In genomic region chr7:124791876-124792446, GRCh38 we compare ENCODE assay signal across 21 cellular contexts. TPM values are rescaled to one million over a fixed set of nuclear protein-coding genes. Genes with fewer than 3 reads are reported as not detected.
"Had no signal": no experiment of that assay in that cellular context is flagged by ENCODE, and none has a peak within 500 bp of the region (broad histone marks: within the 10 kb centered on the region; RNA-seq: fewer than 3 reads in every experiment).

No MANE protein-coding gene starts in this region.

- H3K4me1 ChIP-seq: ascending aorta, colonic mucosa, neural progenitor cell, psoas muscle, testis had no signal

- H3K27ac ChIP-seq: ascending aorta, colonic mucosa, neural progenitor cell, psoas muscle, testis had no signal

- H3K4me2 ChIP-seq: neural progenitor cell had no signal

- H3K9me3 ChIP-seq: ascending aorta, colonic mucosa, mucosa of descending colon, psoas muscle, testis had no signal

- H3K27ac Mint-ChIP-seq: activated naive CD4-positive, alpha-beta T cell treated with anti-CD3 and anti-CD28 coated beads, Interleukin-2, amount 50 U/mL, for 24 hours; naive B cell; neural progenitor cell; stimulated activated memory B cell treated with anti-CD40 and anti-IgM and Interleukin-4, amounts not matched to agents 10 μg/mL and 1 μg/mL and 100 μg/mL, for 72 hours had no signal

- DNase-seq: activated CD8-positive, alpha-beta memory T cell treated with anti-CD3 and anti-CD28 coated beads for 24 hours; activated CD8-positive, alpha-beta memory T cell treated with anti-CD3 and anti-CD28 coated beads, Interleukin-2, amount 50 U/mL, for 48 hours; activated gamma-delta T cell; colonic mucosa; head of caudate nucleus; kidney glomerular epithelial cell; left ventricle myocardium superior; mucosa of descending colon; naive B cell; psoas muscle; stimulated activated CD4-positive, alpha-beta T cell treated with anti-CD3 and anti-CD28 coated beads, Interleukin-4, amount 100 ng/mL, for 4 hours; testis had no signal

- H2AFZ ChIP-seq: neural progenitor cell had no signal

- H3K36me3 ChIP-seq: ascending aorta, colonic mucosa, neural progenitor cell had no signal

- H3K9me3 Mint-ChIP-seq: central memory CD8-positive, alpha-beta T cell had no signal

- H3K27me3 ChIP-seq: ascending aorta, colonic mucosa, neural progenitor cell, testis had no signal

- H3K4me3 ChIP-seq: colonic mucosa, mucosa of descending colon, neural progenitor cell, psoas muscle, testis had no signal

- H3K9ac ChIP-seq: neural progenitor cell had no signal

- FAIRE-seq: frontal cortex had no signal

- H3K36me3 Mint-ChIP-seq: naive B cell; neural progenitor cell; stimulated activated memory B cell treated with anti-CD40 and anti-IgM and Interleukin-4, amounts not matched to agents 10 μg/mL and 1 μg/mL and 100 μg/mL, for 72 hours had no signal

- H3K4me3 Mint-ChIP-seq: activated naive CD4-positive, alpha-beta T cell treated with anti-CD3 and anti-CD28 coated beads, Interleukin-2, amount 50 U/mL, for 24 hours; central memory CD8-positive, alpha-beta T cell; naive B cell; neural progenitor cell; stimulated activated memory B cell treated with anti-CD40 and anti-IgM and Interleukin-4, amounts not matched to agents 10 μg/mL and 1 μg/mL and 100 μg/mL, for 72 hours had no signal

- H3K4me1 Mint-ChIP-seq: activated naive CD4-positive, alpha-beta T cell treated with anti-CD3 and anti-CD28 coated beads, Interleukin-2, amount 50 U/mL, for 24 hours; central memory CD8-positive, alpha-beta T cell; naive B cell; neural progenitor cell; stimulated activated memory B cell treated with anti-CD40 and anti-IgM and Interleukin-4, amounts not matched to agents 10 μg/mL and 1 μg/mL and 100 μg/mL, for 72 hours had no signal

- ATAC-seq: activated CD4-positive, CD25-positive, alpha-beta regulatory T cell treated with anti-CD3 and anti-CD28 coated beads, Interleukin-2, amount 50 U/mL, for 24 hours; left ventricle myocardium superior; mucosa of descending colon; psoas muscle; sciatic nerve; stimulated activated memory B cell treated with anti-CD40 and anti-IgM and Interleukin-4, amounts not matched to agents 10 μg/mL and 1 μg/mL and 100 μg/mL, for 72 hours had no signal

RNA-seq across cellular contexts. Expression of gene GPR37, which starts 26.4 kb away (rescaled TPM):
- total RNA-seq: ascending aorta; left ventricle myocardium superior; T-helper 1 cell treated with Interleukin-12 subunit alpha and Interleukin-12 subunit beta and Interleukin-4 antibody, amounts not matched to agents 30 ng/mL and 1 ng/mL, for 36 hours had no signal
